ENCODE assay signal across 1 cellular context in the genomic region with DNA sequence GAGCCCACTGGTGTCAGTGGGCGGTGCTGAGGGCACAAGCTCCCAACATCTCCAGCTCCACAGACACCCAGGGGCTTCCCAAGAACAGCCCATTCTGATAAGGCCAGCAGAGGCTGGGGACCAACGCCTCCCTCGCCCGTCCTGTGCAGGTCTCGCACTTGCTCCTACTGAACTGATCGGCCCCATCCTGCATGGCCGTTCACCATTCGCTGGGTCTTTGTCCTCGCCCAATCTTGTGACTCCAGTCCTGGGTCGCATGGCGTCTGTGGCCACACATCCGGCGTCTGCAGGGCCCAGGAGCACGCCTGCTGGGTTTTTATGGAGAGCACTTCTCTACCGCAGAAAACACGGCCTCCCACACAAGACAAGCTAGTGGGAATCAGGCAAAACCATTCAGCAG.
TF ChIP-seq lines count a peak whose summit lies in the region.

No MANE protein-coding gene starts in this region.

TF ChIP-seq in H1, 55 proteins besides CTCF, POLR2A, EP300 and RAD21:
- TF ChIP-seq JUN (IDR thresholded peaks at IDR 0.05; ENCODE audit: low read depth, low read length) (no peak), CEBPB (IDR thresholded peaks at IDR 0.05; ENCODE audit: low read depth, low read length) (no peak), NANOG (IDR thresholded peaks at IDR 0.05; ENCODE audit: insufficient read depth, low read depth, low read length, poor library complexity, severe bottlenecking) (no peak), TEAD4 (IDR thresholded peaks at IDR 0.05; ENCODE audit: low read depth, low read length) (no peak), FOSL1 (IDR thresholded peaks at IDR 0.05; ENCODE audit: insufficient read depth, low read depth, low read length) (no peak), POLR2AphosphoS5 (IDR thresholded peaks at IDR 0.05; ENCODE audit: low read depth, low read length) (no peak), HDAC6 (IDR thresholded peaks at IDR 0.05; ENCODE audit: low read depth, low read length) (no peak), KDM4A (IDR thresholded peaks at IDR 0.05; ENCODE audit: low read depth, low read length, severe bottlenecking) (no peak), RBBP5 (IDR thresholded peaks at IDR 0.05; ENCODE audit: borderline replicate concordance, low read depth, low read length) (no peak)
- TF ChIP-seq, protein P1, sequence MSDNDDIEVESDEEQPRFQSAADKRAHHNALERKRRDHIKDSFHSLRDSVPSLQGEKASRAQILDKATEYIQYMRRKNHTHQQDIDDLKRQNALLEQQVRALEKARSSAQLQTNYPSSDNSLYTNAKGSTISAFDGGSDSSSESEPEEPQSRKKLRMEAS (IDR thresholded peaks at IDR 0.05), result no peak
